ENCODE assay signal across 11 cellular contexts in genomic region chr1:92736395-92736794, GRCh38. TPM values are rescaled to one million over a fixed set of nuclear protein-coding genes. Genes with fewer than 3 reads are reported as not detected.
DNase-seq lines count a peak whose midpoint lies in the region; ATAC-seq, FAIRE-seq and TF ChIP-seq lines count a peak whose summit lies in the region.
"Had no signal": no experiment of that assay in that cellular context is flagged by ENCODE, and none has a peak within 500 bp of the region (broad histone marks: within the 10 kb centered on the region; RNA-seq: fewer than 3 reads in every experiment).

No MANE protein-coding gene starts in this region.

- H3K36me3 Mint-ChIP-seq in activated B cell treated with CpG ODN at 0.5 μM for 24 hours (ENCODE audit: low read depth), result peaks cover 26% of the 10 kb centered on the region

- ATAC-seq in activated B cell treated with CpG ODN at 0.5 μM for 24 hours (ENCODE audit: low read depth), result peak; percentile 41
- no peak for ATAC-seq in HG02678 (IDR thresholded peaks at IDR 0.05; ENCODE audit: unreplicated experiment)
- ATAC-seq in GM18870 (IDR thresholded peaks at IDR 0.05; ENCODE audit: unreplicated experiment), result no peak

- no peak for DNase-seq in HFF-Myc (ENCODE audit: extremely low read depth, low read depth)
- DNase-seq in activated B cell treated with CpG ODN at 0.5 μM for 24 hours, result no peak
- peak; percentile 12 to 17 for DNase-seq in lung microvascular endothelial cell (ENCODE audit: low read depth in 2 of 2)
- DNase-seq in RPMI8226, result no peak
- no peak for DNase-seq in NCI-H1048 (lab: John Stamatoyannopoulos, UW)
- DNase-seq: colonic mucosa, NCI-H524 treated with DMSO at 0.1 percent for 48 hours had no signal

- POLR2A ChIA-PET in activated B cell treated with CpG ODN at 0.5 μM for 24 hours (lab: Charles Lee), result interaction anchor here (0.6 kb wide), 1 partner anchor 99 kb away, joined by 3 read pairs; no protein-coding TSS in a partner anchor

- FAIRE-seq in G401.6 (lab: Jason Lieb, UNC), result peak; percentile 79

- H3K4me3 ChIP-seq in HFF-Myc (replicated peaks; ENCODE audit: low read depth, low read length), result no peak overlapping the region
- H3K4me3 ChIP-seq: colonic mucosa had no signal

- peak; percentile 18 for TF ChIP-seq CTCF in HFF-Myc (IDR thresholded peaks at IDR 0.05; ENCODE audit: low read depth, low read length, missing control alignments)
- no peak for TF ChIP-seq CTCF in activated B cell treated with CpG ODN at 0.5 μM for 24 hours (IDR thresholded peaks at IDR 0.05)

- H3K9me3 Mint-ChIP-seq in activated B cell treated with CpG ODN at 0.5 μM for 24 hours, result peaks cover 4% of the 10 kb centered on the region
- H3K9me3 Mint-ChIP-seq: memory B cell had no signal

- no peak overlapping the region for H3K4me3 Mint-ChIP-seq in activated B cell treated with CpG ODN at 0.5 μM for 24 hours
- H3K4me3 Mint-ChIP-seq: memory B cell had no signal

- no peak overlapping the region for H3K27ac Mint-ChIP-seq in activated B cell treated with CpG ODN at 0.5 μM for 24 hours
- H3K27ac Mint-ChIP-seq: memory B cell had no signal

- no peaks in the 10 kb centered on the region for H3K27me3 Mint-ChIP-seq in activated B cell treated with CpG ODN at 0.5 μM for 24 hours
- H3K27me3 Mint-ChIP-seq: memory B cell had no signal

- H3K4me1 Mint-ChIP-seq in activated B cell treated with CpG ODN at 0.5 μM for 24 hours, result peaks cover 36% of the 10 kb centered on the region

- intact Hi-C loops in activated B cell treated with CpG ODN at 0.5 μM for 24 hours (cut with micrococcal nuclease), result no loop called here

- CTCF ChIA-PET in activated B cell treated with CpG ODN at 0.5 μM for 24 hours (lab: Charles Lee), result interaction anchor here (1.6 to 1.9 kb wide), 2 partner anchors 10 to 13 kb away, joined by 5 to 7 read pairs; no protein-coding TSS in a partner anchor

RNA-seq across cellular contexts. Expression of gene EVI5, which starts 48.5 kb away (rescaled TPM):
- total RNA-seq in activated B cell treated with CpG ODN at 0.5 μM for 24 hours, result 18.2 and 27.4 TPM in 2 replicates
- 19.4 and 19.8 TPM in 2 replicates for total RNA-seq in lung microvascular endothelial cell

Comparison
In these comparisons a context has a peak if more than half of its experiments do, and no peak if none do; other contexts are left out.
1. DNase-seq: peak in lung microvascular endothelial cell (2 of 2); none in HFF-Myc (single experiment), activated B cell treated with CpG ODN at 0.5 μM for 24 hours (single experiment), RPMI8226 (single experiment) and NCI-H1048 (single experiment).